8 cellular contexts compared by ENCODE assay signal in genomic region chr19:40443131-40443929, GRCh38. TPM values are rescaled to one million over a fixed set of nuclear protein-coding genes. Genes with fewer than 3 reads are reported as not detected.
DNase-seq lines count a peak whose midpoint lies in the region; ATAC-seq and TF ChIP-seq lines count a peak whose summit lies in the region.

No MANE protein-coding gene starts in this region.

- DNase-seq in GOT3 (lab: John Stamatoyannopoulos, UW) = peak; percentile 93
- peak; percentile 99 for DNase-seq in LNCaP clone FGC (ENCODE audit: low read depth)
- DNase-seq in RPMI8226 = peak; percentile 99
- DNase-seq in activated T-helper 2 cell treated with anti-CD3 and anti-CD28 coated beads, Interferon-gamma antibody, Interleukin-2, Interleukin-4, amounts not matched to agents 10 μg/mL and 5 μg/mL and 100 μg/mL, durations not matched to agents 14 hours and 24 hours and 36 hours (ENCODE audit: low spot score) = peak; percentile 99
- DNase-seq in fibroblast of mammary gland (ENCODE audit: low read depth) = peak; percentile 99
- DNase-seq in natural killer cell = peak; percentile 95
- DNase-seq in stimulated activated naive CD4-positive, alpha-beta T cell (lab: John Stamatoyannopoulos, UW) = peak; percentile 95 to 100 (median 98)

- H3K36me3 ChIP-seq in DOHH2 (ENCODE audit: control insufficient read depth, low read length) = peaks cover 32% of the 10 kb centered on the region

- peak overlapping the region; percentile 97 for H3K27ac Mint-ChIP-seq in activated T-helper 2 cell treated with anti-CD3 and anti-CD28 coated beads, Interferon-gamma antibody, Interleukin-2, Interleukin-4, amounts not matched to agents 10 μg/mL and 5 μg/mL and 100 μg/mL, durations not matched to agents 14 hours and 24 hours and 36 hours
- H3K27ac Mint-ChIP-seq in natural killer cell = peak overlapping the region; percentile 92 to 97

- H3K9me3 ChIP-seq in DOHH2 (ENCODE audit: control insufficient read depth, insufficient read depth, low read length) = no peaks in the 10 kb centered on the region

- H4K20me1 ChIP-seq in DOHH2 (ENCODE audit: control insufficient read depth, insufficient read depth, low read depth, low read length) = no peaks in the 10 kb centered on the region

- H3K4me3 ChIP-seq in DOHH2 (ENCODE audit: low read length) (peak overlapping the region; percentile 97), LNCaP clone FGC (ENCODE audit: low read depth, low read length) (peak overlapping the region; percentile 95), fibroblast of mammary gland (ENCODE audit: control insufficient read depth, low read depth, low read length) (peak overlapping the region; percentile 100)

- no peaks in the 10 kb centered on the region for H3K9me3 Mint-ChIP-seq in activated T-helper 2 cell treated with anti-CD3 and anti-CD28 coated beads, Interferon-gamma antibody, Interleukin-2, Interleukin-4, amounts not matched to agents 10 μg/mL and 5 μg/mL and 100 μg/mL, durations not matched to agents 14 hours and 24 hours and 36 hours
- H3K9me3 Mint-ChIP-seq in natural killer cell = no peaks in the 10 kb centered on the region

- H3K9me2 ChIP-seq in DOHH2 (replicated peaks; ENCODE audit: control insufficient read depth, low read length) = no peaks in the 10 kb centered on the region

- peaks cover 18% of the 10 kb centered on the region for H3K4me1 ChIP-seq in DOHH2 (ENCODE audit: control insufficient read depth, low read length)

- no peaks in the 10 kb centered on the region for H3K27me3 ChIP-seq in DOHH2 (ENCODE audit: control insufficient read depth, low read length)

- peak overlapping the region; percentile 89 for H3K27ac ChIP-seq in DOHH2 (ENCODE audit: low read depth, low read length)

- TF ChIP-seq CTCF in DOHH2 (IDR thresholded peaks at IDR 0.05; ENCODE audit: low read depth, low read length, poor library complexity, severe bottlenecking) (no peak), LNCaP clone FGC (IDR thresholded peaks at IDR 0.05; ENCODE audit: control insufficient read depth, extremely low read depth, insufficient read depth) (no peak), fibroblast of mammary gland (conservative IDR thresholded peaks at IDR 0.05; ENCODE audit: control insufficient read depth, insufficient read depth, low read depth, low read length) (no peak), natural killer cell (IDR thresholded peaks at IDR 0.05) (no peak)

- intact Hi-C loops in activated T-helper 2 cell treated with anti-CD3 and anti-CD28 coated beads, Interferon-gamma antibody, Interleukin-2, Interleukin-4, amounts not matched to agents 10 μg/mL and 5 μg/mL and 100 μg/mL, durations not matched to agents 14 hours and 24 hours and 36 hours (cut with micrococcal nuclease) = loop anchor here (1.0 to 10.0 kb wide), 6 partner anchors 9 to 311 kb away; partner anchors contain the start of genes ACTMAP, AKT2, BLVRB and SERTAD1
- intact Hi-C loops in natural killer cell (cut with micrococcal nuclease) = loop anchor here (1.0 kb wide), 1 partner anchor 95 kb away; the partner anchor contains the start of genes C19orf47 and PLD3

- H3K4me3 Mint-ChIP-seq in activated T-helper 2 cell treated with anti-CD3 and anti-CD28 coated beads, Interferon-gamma antibody, Interleukin-2, Interleukin-4, amounts not matched to agents 10 μg/mL and 5 μg/mL and 100 μg/mL, durations not matched to agents 14 hours and 24 hours and 36 hours (ENCODE audit: low read depth) = peak overlapping the region; percentile 99
- peak overlapping the region; percentile 98 for H3K4me3 Mint-ChIP-seq in natural killer cell

- H3K4me1 Mint-ChIP-seq in activated T-helper 2 cell treated with anti-CD3 and anti-CD28 coated beads, Interferon-gamma antibody, Interleukin-2, Interleukin-4, amounts not matched to agents 10 μg/mL and 5 μg/mL and 100 μg/mL, durations not matched to agents 14 hours and 24 hours and 36 hours (ENCODE audit: low read depth) = peaks cover 14% of the 10 kb centered on the region
- H3K4me1 Mint-ChIP-seq in natural killer cell = peaks cover 25 to 29% of the 10 kb centered on the region in 2 donors

- peaks cover 5% of the 10 kb centered on the region for H3K36me3 Mint-ChIP-seq in activated T-helper 2 cell treated with anti-CD3 and anti-CD28 coated beads, Interferon-gamma antibody, Interleukin-2, Interleukin-4, amounts not matched to agents 10 μg/mL and 5 μg/mL and 100 μg/mL, durations not matched to agents 14 hours and 24 hours and 36 hours (ENCODE audit: low read depth)
- H3K36me3 Mint-ChIP-seq in natural killer cell = no peaks in the 10 kb centered on the region

- ATAC-seq in natural killer cell = peak; percentile 76 to 91 (median 78)

- no peaks in the 10 kb centered on the region for H3K27me3 Mint-ChIP-seq in activated T-helper 2 cell treated with anti-CD3 and anti-CD28 coated beads, Interferon-gamma antibody, Interleukin-2, Interleukin-4, amounts not matched to agents 10 μg/mL and 5 μg/mL and 100 μg/mL, durations not matched to agents 14 hours and 24 hours and 36 hours (ENCODE audit: low read depth)
- no peaks in the 10 kb centered on the region for H3K27me3 Mint-ChIP-seq in natural killer cell (ENCODE audit: low read depth in 2 of 2)

- peak overlapping the region; percentile 97 for H3K4me2 ChIP-seq in DOHH2 (ENCODE audit: low read length)

- peaks cover 35% of the 10 kb centered on the region for H3K79me2 ChIP-seq in DOHH2 (ENCODE audit: control insufficient read depth, low read length)

- peaks cover 5% of the 10 kb centered on the region for H3F3A ChIP-seq in DOHH2 (ENCODE audit: control insufficient read depth, insufficient read depth)

RNA-seq across cellular contexts. Expression of gene SERTAD3, which starts 0.8 kb away (rescaled TPM):
- 12.5 and 13.1 TPM in 2 replicates for total RNA-seq in activated T-helper 2 cell treated with anti-CD3 and anti-CD28 coated beads, Interferon-gamma antibody, Interleukin-2, Interleukin-4, amounts not matched to agents 10 μg/mL and 5 μg/mL and 100 μg/mL, durations not matched to agents 14 hours and 24 hours and 36 hours
- 100 to 1,000 TPM in 1 of 3 donors, 10 to 100 TPM in 2; 57.3 to 102 (median 83.3) TPM for total RNA-seq in natural killer cell

RNA-seq across cellular contexts. Expression of gene SERTAD1, which starts 17.5 kb away (rescaled TPM):
- 17.5 and 18.1 TPM in 2 replicates for total RNA-seq in activated T-helper 2 cell treated with anti-CD3 and anti-CD28 coated beads, Interferon-gamma antibody, Interleukin-2, Interleukin-4, amounts not matched to agents 10 μg/mL and 5 μg/mL and 100 μg/mL, durations not matched to agents 14 hours and 24 hours and 36 hours
- total RNA-seq in natural killer cell = 10 to 100 TPM; 31.2 to 53.5 (median 38.7) TPM

RNA-seq across cellular contexts. Expression of gene BLVRB, which starts 22.2 kb away (rescaled TPM):
- 10.4 and 11.3 TPM in 2 replicates for total RNA-seq in activated T-helper 2 cell treated with anti-CD3 and anti-CD28 coated beads, Interferon-gamma antibody, Interleukin-2, Interleukin-4, amounts not matched to agents 10 μg/mL and 5 μg/mL and 100 μg/mL, durations not matched to agents 14 hours and 24 hours and 36 hours
- 10 to 100 TPM; 16.8 to 25.2 (median 18.3) TPM for total RNA-seq in natural killer cell

RNA-seq across cellular contexts. Expression of gene SPTBN4, which starts 23.5 kb away (rescaled TPM):
- total RNA-seq in activated T-helper 2 cell treated with anti-CD3 and anti-CD28 coated beads, Interferon-gamma antibody, Interleukin-2, Interleukin-4, amounts not matched to agents 10 μg/mL and 5 μg/mL and 100 μg/mL, durations not matched to agents 14 hours and 24 hours and 36 hours = 0.30 and 0.57 TPM in 2 replicates
- under 1 TPM; 0.16 to 0.63 (median 0.31) TPM for total RNA-seq in natural killer cell

RNA-seq across cellular contexts. Expression of gene PRX, which starts 30.2 kb away (rescaled TPM):
- 0.83 and 0.87 TPM in 2 replicates for total RNA-seq in activated T-helper 2 cell treated with anti-CD3 and anti-CD28 coated beads, Interferon-gamma antibody, Interleukin-2, Interleukin-4, amounts not matched to agents 10 μg/mL and 5 μg/mL and 100 μg/mL, durations not matched to agents 14 hours and 24 hours and 36 hours
- total RNA-seq in natural killer cell = 1 to 10 TPM; 2.0 to 3.8 (median 3.7) TPM

Comparison
In these comparisons a context has a peak if more than half of its experiments do, and no peak if none do; other contexts are left out.
1. Peak in every context shown above with its lines: DNase-seq, ATAC-seq, H3K4me3 ChIP-seq and H3K27ac ChIP-seq.